2 cellular contexts compared by ENCODE assay signal in the genomic region with DNA sequence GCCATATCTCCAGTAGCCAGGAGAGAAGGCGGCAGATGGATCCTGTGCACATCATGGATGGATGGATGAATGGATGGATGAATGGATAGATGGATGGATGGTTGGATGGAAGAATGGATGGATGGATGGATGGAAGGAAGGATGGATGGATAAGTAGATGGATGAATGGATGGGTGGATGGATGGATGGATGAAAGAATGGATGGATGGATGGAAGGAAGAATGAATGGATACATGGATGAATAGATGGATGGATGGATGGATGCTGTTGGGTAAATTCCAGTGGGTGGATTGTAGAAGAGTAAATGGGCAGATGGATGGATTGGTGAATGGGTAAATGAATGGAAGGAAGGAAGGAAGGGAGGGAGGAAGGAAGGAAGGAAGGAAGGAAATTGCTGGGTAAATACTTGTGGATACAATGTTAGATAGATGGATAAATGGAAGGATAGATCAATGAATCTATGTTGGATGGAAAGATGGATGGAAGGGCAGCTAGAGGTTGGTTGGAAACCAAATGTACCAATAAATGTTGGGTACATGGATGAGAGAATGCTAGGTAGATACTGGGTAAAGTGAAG.
TF ChIP-seq lines count a peak whose summit lies in the region.

No MANE protein-coding gene starts in this region.

TF ChIP-seq in HEK293, 187 proteins besides CTCF, POLR2A, EP300 and RAD21 (continued from another document):
- TF ChIP-seq ZNF366 (tag by site-specific recombination; conservative IDR thresholded peaks at IDR 0.05), result peak; percentile 99
- no peak for TF ChIP-seq ZNF26 (tag by site-specific recombination; IDR thresholded peaks at IDR 0.05)

TF ChIP-seq in IMR-90, 13 proteins besides CTCF, POLR2A, EP300 and RAD21 (continued from another document):
- TF ChIP-seq USF2 (IDR thresholded peaks at IDR 0.05; ENCODE audit: low read depth, low read length), result no peak
- no peak for TF ChIP-seq CEBPB (IDR thresholded peaks at IDR 0.05; ENCODE audit: low read depth, low read length)
- no peak for TF ChIP-seq MAZ (IDR thresholded peaks at IDR 0.05; ENCODE audit: borderline replicate concordance, low read depth, low read length)
- no peak for TF ChIP-seq RFX5 (IDR thresholded peaks at IDR 0.05; ENCODE audit: low read depth, low read length)
- TF ChIP-seq MAFK (IDR thresholded peaks at IDR 0.05; ENCODE audit: low read depth, low read length), result no peak
- no peak for TF ChIP-seq SMC3 (IDR thresholded peaks at IDR 0.05; ENCODE audit: low read depth, low read length)
- TF ChIP-seq RCOR1 (IDR thresholded peaks at IDR 0.05; ENCODE audit: insufficient replicate concordance, low read length), result no peak
- no peak for TF ChIP-seq NFE2L2 (IDR thresholded peaks at IDR 0.05; ENCODE audit: low read depth, low read length)
- no peak for TF ChIP-seq ELK1 (IDR thresholded peaks at IDR 0.05; ENCODE audit: borderline replicate concordance, low read depth, low read length)
- no peak for TF ChIP-seq CHD1 (IDR thresholded peaks at IDR 0.05; ENCODE audit: low read depth, low read length)
- no peak for TF ChIP-seq BHLHE40 (IDR thresholded peaks at IDR 0.05; ENCODE audit: low read depth, low read length)
